Comparison of ENCODE assay signal across 19 cellular contexts in the genomic region with DNA sequence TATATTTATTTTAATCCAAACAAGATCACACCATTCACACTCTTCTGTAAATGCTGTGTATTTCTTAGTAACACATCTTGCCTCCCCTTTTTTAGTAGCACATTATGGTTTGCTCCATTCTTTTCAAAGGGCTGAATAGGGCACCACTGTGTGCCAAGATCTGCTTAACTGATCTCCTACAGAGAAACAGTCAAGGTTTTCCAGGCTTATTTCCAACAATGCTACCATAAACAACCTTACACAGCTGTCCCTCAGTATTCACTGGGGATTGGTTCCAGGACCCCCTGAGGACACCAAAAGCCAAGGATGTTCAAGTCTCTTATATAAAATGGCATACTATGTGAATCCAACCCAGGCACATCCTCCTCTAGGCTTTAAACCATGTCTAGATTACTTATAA. TPM values are rescaled to one million over a fixed set of nuclear protein-coding genes. Genes with fewer than 3 reads are reported as not detected.
A peak's percentile ranks its signal among the peaks of the same experiment; 100 is the strongest.
DNase-seq lines count a peak whose midpoint lies in the region; ATAC-seq and TF ChIP-seq lines count a peak whose summit lies in the region.
"Had no signal": no experiment of that assay in that cellular context is flagged by ENCODE, and none has a peak within 500 bp of the region (broad histone marks: within the 10 kb centered on the region; RNA-seq: fewer than 3 reads in every experiment).

No MANE protein-coding gene starts in this region.

- no peak overlapping the region for H3K4me3 Mint-ChIP-seq in immature natural killer cell
- H3K4me3 Mint-ChIP-seq: activated CD4-positive, alpha-beta T cell treated with anti-CD3 and anti-CD28 coated beads, Interleukin-2, amount 10 ng/mL, durations not matched to agents 24 days and 14 days; CD14-positive monocyte had no signal

- peak overlapping the region in 1 of 6 donors; percentile 17 for H3K27ac Mint-ChIP-seq in immature natural killer cell
- H3K27ac Mint-ChIP-seq: activated CD4-positive, alpha-beta T cell treated with anti-CD3 and anti-CD28 coated beads, Interleukin-2, amount 10 ng/mL, durations not matched to agents 24 days and 14 days; CD14-positive monocyte had no signal

- H3K4me3 ChIP-seq in SJCRH30 (no peak overlapping the region), fibroblast of the aortic adventitia (ENCODE audit: low read depth, low read length) (no peak overlapping the region)
- H3K4me3 ChIP-seq: left ventricle myocardium inferior had no signal

- peaks cover 0 to 7% (median 2%) of the 10 kb centered on the region in 3 donors for H3K27me3 Mint-ChIP-seq in immature natural killer cell (ENCODE audit: low read depth in 3 of 3)

- H3K36me3 ChIP-seq in SJCRH30, result peaks cover 9% of the 10 kb centered on the region
- H3K36me3 ChIP-seq: left ventricle myocardium inferior had no signal

- no peaks in the 10 kb centered on the region for H3K4me1 ChIP-seq in SJCRH30
- H3K4me1 ChIP-seq: left ventricle myocardium inferior had no signal

- peaks cover 0 to 9% (median 0%) of the 10 kb centered on the region in 3 donors for H3K36me3 Mint-ChIP-seq in immature natural killer cell

- no peaks in the 10 kb centered on the region for H3K27me3 ChIP-seq in SJCRH30

- peaks cover 6% of the 10 kb centered on the region for H3K9me3 ChIP-seq in SJCRH30 (replicated peaks)
- H3K9me3 ChIP-seq: left ventricle myocardium inferior had no signal

- ATAC-seq in GM21381 (IDR thresholded peaks at IDR 0.05; ENCODE audit: unreplicated experiment) (no peak), GM19351 (IDR thresholded peaks at IDR 0.05; ENCODE audit: unreplicated experiment) (no peak)
- ATAC-seq: HepG2 had no signal

- DNase-seq in COR-L47 (lab: John Stamatoyannopoulos, UW) (peak; percentile 93), NCI-H2029 (lab: John Stamatoyannopoulos, UW) (peak; percentile 15), SJCRH30 (peak; percentile 69 to 81), fibroblast of the aortic adventitia (ENCODE audit: low read depth) (peak; percentile 33), immature natural killer cell (no peak)
- DNase-seq in activated CD8-positive, alpha-beta memory T cell treated with anti-CD3 and anti-CD28 coated beads, Interleukin-2, amount 50 U/mL, for 48 hours, result no peak
- DNase-seq: ACHN; activated CD4-positive, alpha-beta T cell treated with anti-CD3 and anti-CD28 coated beads, Interleukin-2, amount 10 ng/mL, durations not matched to agents 24 days and 14 days; activated CD8-positive, alpha-beta memory T cell treated with anti-CD3 and anti-CD28 coated beads, Interleukin-2, amount 50 U/mL, for 4 hours; activated gamma-delta T cell; DMS153; effector memory CD4-positive, alpha-beta T cell; left ventricle myocardium inferior; stimulated activated CD4-positive, alpha-beta T cell treated with anti-CD3 and anti-CD28 coated beads, Interleukin-12 subunit alpha, Interleukin-12 subunit beta, amount 100 ng/mL, for 4 hours had no signal

- no peaks in the 10 kb centered on the region for H3K4me1 Mint-ChIP-seq in immature natural killer cell
- H3K4me1 Mint-ChIP-seq: activated CD4-positive, alpha-beta T cell treated with anti-CD3 and anti-CD28 coated beads, Interleukin-2, amount 10 ng/mL, durations not matched to agents 24 days and 14 days; CD14-positive monocyte had no signal

- no peaks in the 10 kb centered on the region for H3K9me3 Mint-ChIP-seq in immature natural killer cell
- H3K9me3 Mint-ChIP-seq: activated CD4-positive, alpha-beta T cell treated with anti-CD3 and anti-CD28 coated beads, Interleukin-2, amount 10 ng/mL, durations not matched to agents 24 days and 14 days had no signal

- H3K27ac ChIP-seq in SJCRH30, result peak overlapping the region; percentile 2; the same call in 1 of the 2 replicates
- H3K27ac ChIP-seq: left ventricle myocardium inferior, RWPE1 had no signal

- TF ChIP-seq CTCF in fibroblast of the aortic adventitia (IDR thresholded peaks at IDR 0.05; ENCODE audit: insufficient read depth, low read length), result no peak

RNA-seq across cellular contexts. Expression of gene GOLM1, which starts 16.5 kb away (rescaled TPM):
- 116 and 120 TPM in 2 replicates for total RNA-seq in SJCRH30 (2014; rRNA removed; shearing (Covaris generic))
- 53.5 and 72.0 TPM in 2 replicates for total RNA-seq in fibroblast of the aortic adventitia (ENCODE audit: low replicate concordance)
- polyA plus RNA-seq in immature natural killer cell, result 10 to 100 TPM; 16.3 to 33.8 (median 17.6) TPM

Comparison
In these comparisons a context has a peak if more than half of its experiments do, and no peak if none do; other contexts are left out.
1. DNase-seq: peak in COR-L47 (single experiment), NCI-H2029 (single experiment), SJCRH30 (2 of 2) and fibroblast of the aortic adventitia (single experiment); none in immature natural killer cell (0 of 3) and activated CD8-positive, alpha-beta memory T cell treated with anti-CD3 and anti-CD28 coated beads, Interleukin-2, amount 50 U/mL, for 48 hours (single experiment).